In the genomic region with DNA sequence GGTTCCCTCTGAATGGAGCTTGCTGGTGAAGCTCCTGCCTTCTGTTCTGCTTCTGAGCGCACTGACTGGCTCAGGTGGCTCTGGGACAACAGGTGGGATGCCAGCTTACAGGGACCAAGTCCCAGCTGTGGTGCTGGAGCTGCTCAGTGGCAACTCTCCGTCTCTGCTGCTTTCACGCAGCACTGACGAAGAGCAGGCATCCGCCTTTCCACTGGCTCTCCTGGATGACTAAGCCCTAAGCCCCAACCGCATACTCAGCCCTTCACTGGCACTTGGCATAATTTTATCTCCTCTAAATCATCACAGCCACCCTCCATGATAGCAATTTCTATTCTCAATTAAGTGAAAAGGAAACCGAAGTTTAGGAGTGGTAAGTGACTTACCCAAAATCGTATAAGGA, we compare ENCODE assay signal across 16 cellular contexts. TPM values are rescaled to one million over a fixed set of nuclear protein-coding genes. Genes with fewer than 3 reads are reported as not detected.
DNase-seq lines count a peak whose midpoint lies in the region; ATAC-seq and TF ChIP-seq lines count a peak whose summit lies in the region.
"Had no signal": no experiment of that assay in that cellular context is flagged by ENCODE, and none has a peak within 500 bp of the region (broad histone marks: within the 10 kb centered on the region; RNA-seq: fewer than 3 reads in every experiment).

No MANE protein-coding gene starts in this region.

- peaks cover 11% of the 10 kb centered on the region for H3K4me1 Mint-ChIP-seq in chondrocyte (ENCODE audit: low read depth)
- H3K4me1 Mint-ChIP-seq: CD14-positive monocyte; CD8-positive, alpha-beta memory T cell; IgD-negative memory B cell had no signal

- no peaks in the 10 kb centered on the region for H3K9me3 Mint-ChIP-seq in chondrocyte (ENCODE audit: low read depth)
- H3K9me3 Mint-ChIP-seq: IgD-negative memory B cell had no signal

- TF ChIP-seq POLR2A in GM18505 (IDR thresholded peaks at IDR 0.05; ENCODE audit: borderline replicate concordance, extremely low read depth, insufficient read depth, insufficient read length) (no peak), erythroblast (IDR thresholded peaks at IDR 0.05; ENCODE audit: low read length) (no peak)

- no peak for ATAC-seq in GM18505 (IDR thresholded peaks at IDR 0.05; ENCODE audit: unreplicated experiment)
- ATAC-seq: A549 had no signal

- H3K27ac Mint-ChIP-seq in chondrocyte (ENCODE audit: unreplicated experiment): no peak overlapping the region
- H3K27ac Mint-ChIP-seq: CD14-positive monocyte; CD8-positive, alpha-beta memory T cell; IgD-negative memory B cell had no signal

- H3K4me3 Mint-ChIP-seq in chondrocyte (ENCODE audit: unreplicated experiment): no peak overlapping the region
- H3K4me3 Mint-ChIP-seq: CD14-positive monocyte; CD8-positive, alpha-beta memory T cell; IgD-negative memory B cell had no signal

- DNase-seq in GM13977 (ENCODE audit: low spot score): peak; percentile 5
- DNase-seq in RPMI7951 (ENCODE audit: low read depth): peak; percentile 5
- DNase-seq in chondrocyte (ENCODE audit: low spot score): peak; percentile 59
- DNase-seq in NCI-H226: no peak
- DNase-seq in erythroblast (lab: John Stamatoyannopoulos, UW): no peak
- no peak for DNase-seq in SIG-M5 (lab: John Stamatoyannopoulos, UW)
- DNase-seq: Caco-2; CD8-positive, alpha-beta memory T cell; DND-41; GF-D8 had no signal

- in situ Hi-C loops in GM13977 (cut with MboI; ENCODE audit: low pct_unique_long_range_greater_than_20kb, low sequenced_read_pairs, unreplicated experiment): no loop called here

- TF ChIP-seq CTCF in GM13977 (IDR thresholded peaks at IDR 0.05; ENCODE audit: extremely low read depth, insufficient read depth, missing control alignments) (no peak), chondrocyte (IDR thresholded peaks at IDR 0.05) (no peak)

- H3K36me3 Mint-ChIP-seq in chondrocyte (ENCODE audit: low read depth): no peaks in the 10 kb centered on the region
- H3K36me3 Mint-ChIP-seq: CD14-positive monocyte; CD8-positive, alpha-beta memory T cell; IgD-negative memory B cell had no signal

- H3K27me3 Mint-ChIP-seq in chondrocyte (ENCODE audit: low read depth): peaks cover 42% of the 10 kb centered on the region

RNA-seq across cellular contexts. Expression of gene RTL1, which starts 3.7 kb away (rescaled TPM):
- not detected in 2 replicates for total RNA-seq in RPMI7951 (2014; rRNA removed; shearing (Covaris generic))
- total RNA-seq in chondrocyte: 0.02 TPM in 1 of 3 replicates, not detected in the others
- total RNA-seq: Caco-2; CD8-positive, alpha-beta memory T cell; H1; HT-29 had no signal

Comparison
In these comparisons a context has a peak if more than half of its experiments do, and no peak if none do; other contexts are left out.
1. DNase-seq: peak in GM13977 (single experiment), RPMI7951 (single experiment) and chondrocyte (single experiment); none in NCI-H226 (single experiment), erythroblast (0 of 2) and SIG-M5 (single experiment).